Comparison of ENCODE assay signal across 1 cellular context in the genomic region with DNA sequence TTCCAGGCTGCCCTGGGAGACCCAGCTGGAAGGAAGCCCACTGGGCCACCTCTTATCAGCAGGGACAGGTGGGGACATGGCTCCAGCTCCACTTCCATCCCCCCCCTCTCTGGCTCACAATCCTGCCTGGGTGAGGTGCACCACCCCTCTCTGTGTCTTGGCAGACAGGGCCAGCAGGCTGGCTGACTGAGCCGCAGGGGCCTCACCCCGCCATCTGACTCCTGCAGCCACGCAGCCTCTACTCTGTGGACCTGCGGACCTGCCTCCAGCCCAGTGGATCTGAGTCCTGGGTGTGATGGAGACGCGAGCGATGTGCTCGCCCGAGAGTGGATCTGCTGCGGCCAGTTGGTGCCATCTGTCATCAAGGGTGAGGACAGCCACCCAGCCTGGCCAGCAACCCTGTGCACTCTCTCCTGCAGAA.
TF ChIP-seq lines count a peak whose summit lies in the region.

No MANE protein-coding gene starts in this region.

TF ChIP-seq in GM12878, 131 proteins besides CTCF, POLR2A, EP300 and RAD21:
- no peak for TF ChIP-seq TBL1XR1 (IDR thresholded peaks at IDR 0.05; ENCODE audit: low read depth, low read length)
- no peak for TF ChIP-seq EZH2 (IDR thresholded peaks at IDR 0.05; ENCODE audit: borderline replicate concordance, control insufficient read depth, low read depth, low read length)
- TF ChIP-seq TCF7 (IDR thresholded peaks at IDR 0.05; ENCODE audit: borderline replicate concordance): no peak
- TF ChIP-seq, protein P1, sequence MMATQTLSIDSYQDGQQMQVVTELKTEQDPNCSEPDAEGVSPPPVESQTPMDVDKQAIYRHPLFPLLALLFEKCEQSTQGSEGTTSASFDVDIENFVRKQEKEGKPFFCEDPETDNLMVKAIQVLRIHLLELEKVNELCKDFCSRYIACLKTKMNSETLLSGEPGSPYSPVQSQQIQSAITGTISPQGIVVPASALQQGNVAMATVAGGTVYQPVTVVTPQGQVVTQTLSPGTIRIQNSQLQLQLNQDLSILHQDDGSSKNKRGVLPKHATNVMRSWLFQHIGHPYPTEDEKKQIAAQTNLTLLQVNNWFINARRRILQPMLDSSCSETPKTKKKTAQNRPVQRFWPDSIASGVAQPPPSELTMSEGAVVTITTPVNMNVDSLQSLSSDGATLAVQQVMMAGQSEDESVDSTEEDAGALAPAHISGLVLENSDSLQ (IDR thresholded peaks at IDR 0.05): no peak
- no peak for TF ChIP-seq TARDBP (IDR thresholded peaks at IDR 0.05; ENCODE audit: borderline replicate concordance)
- TF ChIP-seq NR2C1 (IDR thresholded peaks at IDR 0.05): no peak
- no peak for TF ChIP-seq GATAD2B (conservative IDR thresholded peaks at IDR 0.05; ENCODE audit: low read depth)
- no peak for TF ChIP-seq NBN (IDR thresholded peaks at IDR 0.05)
- TF ChIP-seq YBX1 (IDR thresholded peaks at IDR 0.05): no peak
- no peak for TF ChIP-seq FOS (IDR thresholded peaks at IDR 0.05; ENCODE audit: borderline replicate concordance, extremely low read depth, insufficient read length)
- TF ChIP-seq, protein P2, sequence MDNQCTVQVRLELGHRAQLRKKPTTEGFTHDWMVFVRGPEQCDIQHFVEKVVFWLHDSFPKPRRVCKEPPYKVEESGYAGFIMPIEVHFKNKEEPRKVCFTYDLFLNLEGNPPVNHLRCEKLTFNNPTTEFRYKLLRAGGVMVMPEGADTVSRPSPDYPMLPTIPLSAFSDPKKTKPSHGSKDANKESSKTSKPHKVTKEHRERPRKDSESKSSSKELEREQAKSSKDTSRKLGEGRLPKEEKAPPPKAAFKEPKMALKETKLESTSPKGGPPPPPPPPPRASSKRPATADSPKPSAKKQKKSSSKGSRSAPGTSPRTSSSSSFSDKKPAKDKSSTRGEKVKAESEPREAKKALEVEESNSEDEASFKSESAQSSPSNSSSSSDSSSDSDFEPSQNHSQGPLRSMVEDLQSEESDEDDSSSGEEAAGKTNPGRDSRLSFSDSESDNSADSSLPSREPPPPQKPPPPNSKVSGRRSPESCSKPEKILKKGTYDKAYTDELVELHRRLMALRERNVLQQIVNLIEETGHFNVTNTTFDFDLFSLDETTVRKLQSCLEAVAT (IDR thresholded peaks at IDR 0.05): no peak
- no peak for TF ChIP-seq POLR2AphosphoS5 (IDR thresholded peaks at IDR 0.05; ENCODE audit: low read length)
- TF ChIP-seq EED (IDR thresholded peaks at IDR 0.05; ENCODE audit: low read depth): no peak
- TF ChIP-seq RBBP5 (conservative IDR thresholded peaks at IDR 0.05): no peak
- TF ChIP-seq, protein P3, sequence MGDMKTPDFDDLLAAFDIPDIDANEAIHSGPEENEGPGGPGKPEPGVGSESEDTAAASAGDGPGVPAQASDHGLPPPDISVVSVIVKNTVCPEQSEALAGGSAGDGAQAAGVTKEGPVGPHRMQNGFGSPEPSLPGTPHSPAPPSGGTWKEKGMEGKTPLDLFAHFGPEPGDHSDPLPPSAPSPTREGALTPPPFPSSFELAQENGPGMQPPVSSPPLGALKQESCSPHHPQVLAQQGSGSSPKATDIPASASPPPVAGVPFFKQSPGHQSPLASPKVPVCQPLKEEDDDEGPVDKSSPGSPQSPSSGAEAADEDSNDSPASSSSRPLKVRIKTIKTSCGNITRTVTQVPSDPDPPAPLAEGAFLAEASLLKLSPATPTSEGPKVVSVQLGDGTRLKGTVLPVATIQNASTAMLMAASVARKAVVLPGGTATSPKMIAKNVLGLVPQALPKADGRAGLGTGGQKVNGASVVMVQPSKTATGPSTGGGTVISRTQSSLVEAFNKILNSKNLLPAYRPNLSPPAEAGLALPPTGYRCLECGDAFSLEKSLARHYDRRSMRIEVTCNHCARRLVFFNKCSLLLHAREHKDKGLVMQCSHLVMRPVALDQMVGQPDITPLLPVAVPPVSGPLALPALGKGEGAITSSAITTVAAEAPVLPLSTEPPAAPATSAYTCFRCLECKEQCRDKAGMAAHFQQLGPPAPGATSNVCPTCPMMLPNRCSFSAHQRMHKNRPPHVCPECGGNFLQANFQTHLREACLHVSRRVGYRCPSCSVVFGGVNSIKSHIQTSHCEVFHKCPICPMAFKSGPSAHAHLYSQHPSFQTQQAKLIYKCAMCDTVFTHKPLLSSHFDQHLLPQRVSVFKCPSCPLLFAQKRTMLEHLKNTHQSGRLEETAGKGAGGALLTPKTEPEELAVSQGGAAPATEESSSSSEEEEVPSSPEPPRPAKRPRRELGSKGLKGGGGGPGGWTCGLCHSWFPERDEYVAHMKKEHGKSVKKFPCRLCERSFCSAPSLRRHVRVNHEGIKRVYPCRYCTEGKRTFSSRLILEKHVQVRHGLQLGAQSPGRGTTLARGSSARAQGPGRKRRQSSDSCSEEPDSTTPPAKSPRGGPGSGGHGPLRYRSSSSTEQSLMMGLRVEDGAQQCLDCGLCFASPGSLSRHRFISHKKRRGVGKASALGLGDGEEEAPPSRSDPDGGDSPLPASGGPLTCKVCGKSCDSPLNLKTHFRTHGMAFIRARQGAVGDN (IDR thresholded peaks at IDR 0.05): no peak
- TF ChIP-seq, protein P4, sequence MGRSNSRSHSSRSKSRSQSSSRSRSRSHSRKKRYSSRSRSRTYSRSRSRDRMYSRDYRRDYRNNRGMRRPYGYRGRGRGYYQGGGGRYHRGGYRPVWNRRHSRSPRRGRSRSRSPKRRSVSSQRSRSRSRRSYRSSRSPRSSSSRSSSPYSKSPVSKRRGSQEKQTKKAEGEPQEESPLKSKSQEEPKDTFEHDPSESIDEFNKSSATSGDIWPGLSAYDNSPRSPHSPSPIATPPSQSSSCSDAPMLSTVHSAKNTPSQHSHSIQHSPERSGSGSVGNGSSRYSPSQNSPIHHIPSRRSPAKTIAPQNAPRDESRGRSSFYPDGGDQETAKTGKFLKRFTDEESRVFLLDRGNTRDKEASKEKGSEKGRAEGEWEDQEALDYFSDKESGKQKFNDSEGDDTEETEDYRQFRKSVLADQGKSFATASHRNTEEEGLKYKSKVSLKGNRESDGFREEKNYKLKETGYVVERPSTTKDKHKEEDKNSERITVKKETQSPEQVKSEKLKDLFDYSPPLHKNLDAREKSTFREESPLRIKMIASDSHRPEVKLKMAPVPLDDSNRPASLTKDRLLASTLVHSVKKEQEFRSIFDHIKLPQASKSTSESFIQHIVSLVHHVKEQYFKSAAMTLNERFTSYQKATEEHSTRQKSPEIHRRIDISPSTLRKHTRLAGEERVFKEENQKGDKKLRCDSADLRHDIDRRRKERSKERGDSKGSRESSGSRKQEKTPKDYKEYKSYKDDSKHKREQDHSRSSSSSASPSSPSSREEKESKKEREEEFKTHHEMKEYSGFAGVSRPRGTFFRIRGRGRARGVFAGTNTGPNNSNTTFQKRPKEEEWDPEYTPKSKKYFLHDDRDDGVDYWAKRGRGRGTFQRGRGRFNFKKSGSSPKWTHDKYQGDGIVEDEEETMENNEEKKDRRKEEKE (IDR thresholded peaks at IDR 0.05): no peak
- no peak for TF ChIP-seq CBX5 (IDR thresholded peaks at IDR 0.05; ENCODE audit: low read depth)
